In genomic region chr6:3163248-3163594, GRCh38 we compare ENCODE assay signal across 8 cellular contexts. TPM values are rescaled to one million over a fixed set of nuclear protein-coding genes. Genes with fewer than 3 reads are reported as not detected.
DNase-seq lines count a peak whose midpoint lies in the region; ATAC-seq, FAIRE-seq and TF ChIP-seq lines count a peak whose summit lies in the region.

No MANE protein-coding gene starts in this region.

- no peak for TF ChIP-seq RAD21 in GM12878 (IDR thresholded peaks at IDR 0.05; ENCODE audit: insufficient read depth, low read depth, low read length)

- no peaks in the 10 kb centered on the region for H4K20me1 ChIP-seq in GM12878 (ENCODE audit: control insufficient read depth, insufficient read depth)

- H3K36me3 Mint-ChIP-seq in mesothelial cell of epicardium = no peaks in the 10 kb centered on the region

- 0 out of 6 replicates have a peak, but pooled peaks of 1 of the 3 experiments have one; percentile 7 for TF ChIP-seq CTCF in GM12878 (IDR thresholded peaks at IDR 0.05 in 2 of 3, conservative IDR thresholded peaks at IDR 0.05 in 1 of 3; ENCODE audit: control insufficient read depth in 2 of 3, extremely low read depth in 1 of 3, insufficient read depth in 1 of 3, low read depth in 3 of 3, low read length in 3 of 3)
- TF ChIP-seq CTCF in mesothelial cell of epicardium (IDR thresholded peaks at IDR 0.05; ENCODE audit: unreplicated experiment) = no peak

- no TSS peak for BruUV-seq in GM12878 (replicated peaks; lab: Mats Ljungman, UMichigan)

- SMC1A ChIA-PET in GM12878 (lab: Charles Lee; ENCODE audit: uncharacterized antibody, unreplicated experiment) = no interaction called here

- TF ChIP-seq EP300 in GM12878 (IDR thresholded peaks at IDR 0.05; ENCODE audit: borderline replicate concordance in 1 of 2, control insufficient read depth in 1 of 2, low read depth in 2 of 2, low read length in 2 of 2) = no peak

- H3K9ac ChIP-seq in GM12878 (ENCODE audit: control insufficient read depth, insufficient read depth, low read length) = peak overlapping the region; percentile 44; the same call in 1 of the 2 replicates

- CTCF ChIA-PET in GM12878 (lab: Yijun Ruan, JAX) = interaction anchor here (0.6 to 2.1 kb wide), 3 partner anchors 37 to 132 kb away, joined by 3 to 12 read pairs (median 4); no protein-coding TSS in a partner anchor

- WGBS in GM12878 (ENCODE audit: insufficient coverage, insufficient replicate concordance, low lambda C conversion rate, missing lambda C conversion rate) = 11% methylated on average over 13 of the region's 13 CpGs

- H3K4me2 ChIP-seq in GM12878 (ENCODE audit: control insufficient read depth, insufficient read depth) = peak overlapping the region; percentile 77

- DNase-seq in GM12878 (ENCODE audit: low read depth, low spot score) = no peak
- DNase-seq in mesothelial cell of epicardium (ENCODE audit: low spot score in 2 of 2, unreplicated experiment in 2 of 2) = no peak
- no peak for DNase-seq in NCI-H2171 (lab: John Stamatoyannopoulos, UW)
- DNase-seq in RPMI8226 = no peak
- DNase-seq in erythroblast (lab: John Stamatoyannopoulos, UW) = no peak
- no peak for DNase-seq in NCI-H1436 (lab: John Stamatoyannopoulos, UW)

- H3K4me3 Mint-ChIP-seq in mesothelial cell of epicardium = peak overlapping the region; percentile 67

- no peaks in the 10 kb centered on the region for H3K36me3 ChIP-seq in GM12878 (ENCODE audit: control insufficient read depth in 2 of 2, insufficient read depth in 2 of 2, low read length in 1 of 2)

- in situ Hi-C loops in GM12878 (cut with MboI) = no loop called here

- FAIRE-seq in GM12878 (lab: Jason Lieb, UNC) = no peak

- no peaks in the 10 kb centered on the region for H3K9me3 ChIP-seq in GM12878 (replicated peaks; ENCODE audit: control insufficient read depth, insufficient read depth, low read length)

- ATAC-seq in GM18498 (IDR thresholded peaks at IDR 0.05; ENCODE audit: unreplicated experiment) (peak; percentile 6), HG03460 (IDR thresholded peaks at IDR 0.05; ENCODE audit: unreplicated experiment) (peak; percentile 10), GM12878 (no peak)

- no peak for TF ChIP-seq POLR2A in GM12878 (IDR thresholded peaks at IDR 0.05; ENCODE audit: low read depth, low read length)
- no peak for TF ChIP-seq POLR2A in erythroblast (IDR thresholded peaks at IDR 0.05; ENCODE audit: low read length)

- intact Hi-C loops in GM12878 (cut with micrococcal nuclease; ENCODE audit: unreplicated experiment) = loop anchor here (2.0 kb wide), 1 partner anchor 46 kb away; no protein-coding TSS in a partner anchor

- H3K27me3 Mint-ChIP-seq in mesothelial cell of epicardium (ENCODE audit: low read depth) = peaks cover 38% of the 10 kb centered on the region

- H3K27ac ChIP-seq in GM12878 (ENCODE audit: control insufficient read depth, insufficient read depth) = no peak overlapping the region

- no peaks in the 10 kb centered on the region for H3K9me3 Mint-ChIP-seq in mesothelial cell of epicardium

- peaks cover 27% of the 10 kb centered on the region for H3K4me1 Mint-ChIP-seq in mesothelial cell of epicardium

- H3K79me2 ChIP-seq in GM12878 (ENCODE audit: control insufficient read depth, insufficient read depth, low read length) = no peaks in the 10 kb centered on the region

- POLR2A ChIA-PET in GM12878 (lab: Charles Lee) = interaction anchor here (0.6 to 0.7 kb wide), 2 partner anchors 8 to 95 kb away, joined by 3 to 4 read pairs; no protein-coding TSS in a partner anchor

- peaks cover 0 to 2% of the 10 kb centered on the region in 2 experiments; a peak in 1 of 4 replicates for H3K27me3 ChIP-seq in GM12878 (replicated peaks in 1 of 2; ENCODE audit: control insufficient read depth in 2 of 2, insufficient read depth in 2 of 2, low read length in 1 of 2)

- H3K27ac Mint-ChIP-seq in mesothelial cell of epicardium = no peak overlapping the region

- peak overlapping the region; percentile 58; the same call in 1 of the 2 replicates for H3K4me3 ChIP-seq in GM12878

- peaks cover 5% of the 10 kb centered on the region for H3K4me1 ChIP-seq in GM12878 (ENCODE audit: control insufficient read depth, insufficient read depth, low read length)

- RAD21 ChIA-PET in GM12878 (lab: Charles Lee; ENCODE audit: unreplicated experiment) = interaction anchor here (0.6 to 1.5 kb wide), 2 partner anchors 31 to 271 kb away, joined by 3 read pairs; no protein-coding TSS in a partner anchor

- peak overlapping the region; percentile 37 for H2AFZ ChIP-seq in GM12878 (ENCODE audit: control insufficient read depth, low read depth, low read length)

TF ChIP-seq in GM12878, 131 proteins besides CTCF, POLR2A, EP300 and RAD21 (continues in another document):
- TF ChIP-seq DPF2 (IDR thresholded peaks at IDR 0.05) = no peak
- TF ChIP-seq PRDM15 (CRISPR knock-in tag; IDR thresholded peaks at IDR 0.05) = no peak
- TF ChIP-seq ZNF24 (IDR thresholded peaks at IDR 0.05) = no peak
- no peak for TF ChIP-seq NFIC (IDR thresholded peaks at IDR 0.05; ENCODE audit: low read depth, low read length)
- TF ChIP-seq SUPT20H (IDR thresholded peaks at IDR 0.05; ENCODE audit: borderline replicate concordance, control insufficient read depth, low read depth, low read length) = no peak
- TF ChIP-seq IKZF2 (IDR thresholded peaks at IDR 0.05) = no peak
- TF ChIP-seq NFXL1 (IDR thresholded peaks at IDR 0.05; ENCODE audit: borderline replicate concordance) = no peak
- TF ChIP-seq MYC (IDR thresholded peaks at IDR 0.05; ENCODE audit: insufficient read depth, insufficient read length, insufficient replicate concordance, low read length, severe bottlenecking) = no peak

RNA-seq across cellular contexts. Expression of gene TUBB2A, which starts 5.9 kb away (rescaled TPM):
- total RNA-seq in GM12878 (2013; cell fraction: nucleolus; rRNA removed) = 2.4 and 3.7 TPM in 2 replicates
- 47.0 and 49.5 TPM in 2 replicates for total RNA-seq in GM12878 (2014; rRNA removed)
- total RNA-seq in GM12878 (2014; rRNA removed; fragmentation: Illumina TruSeq; extraction: Trizol) = 17.8 and 22.7 TPM in 2 replicates
- total RNA-seq in GM12878 (2021) = 46.6 and 47.6 TPM in 2 replicates
- 6.1 TPM for polyA plus RNA-seq in GM12878 (2011; ENCODE audit: low read depth)
- 2.3 and 4.9 TPM in 2 replicates for polyA plus RNA-seq in GM12878 (2011; rRNA removed)
- polyA plus RNA-seq in GM12878 (2011; cell fraction: cytosol; rRNA removed) = 4.5 and 6.8 TPM in 2 replicates
- polyA plus RNA-seq in GM12878 (2011; cell fraction: nucleus; rRNA removed) = 4.8 and 7.0 TPM in 2 replicates
- 11.6 and 23.7 TPM in 2 replicates for polyA plus RNA-seq in GM12878 (2012)
- 9.6 and 23.1 TPM in 2 replicates for polyA plus RNA-seq in GM12878 (2014; fragmentation: Illumina TruSeq; extraction: Trizol)
- 1 to 10 TPM; 2.2 to 6.0 TPM for polyA plus RNA-seq in GM12878 (2014; fragmentation: Nextera tagmentation; extraction: Ambion mirVana)
- polyA plus RNA-seq in GM12878 (2014; rRNA removed) = 46.1 and 49.3 TPM in 2 replicates
- 10 to 100 TPM; 39.5 to 44.0 TPM for polyA plus RNA-seq in GM12878 (2016; fragmentation: Nextera tagmentation; extraction: Ambion mirVana)
- 3.7 and 4.4 TPM in 2 replicates for polyA minus RNA-seq in GM12878 (2011; rRNA and poly(A)+ RNA removed)
- polyA minus RNA-seq in GM12878 (2011; cell fraction: cytosol; rRNA and poly(A)+ RNA removed) = 3.1 and 4.2 TPM in 2 replicates
- polyA minus RNA-seq in GM12878 (2011; cell fraction: nucleus; rRNA and poly(A)+ RNA removed) = 1.5 and 3.1 TPM in 2 replicates
- 21.5 to 25.5 TPM (median 24.3 TPM) in 3 replicates for total RNA-seq in mesothelial cell of epicardium

RNA-seq across cellular contexts. Expression of gene BPHL, which starts 44.7 kb away (rescaled TPM):
- total RNA-seq in GM12878 (2013; cell fraction: nucleolus; rRNA removed) = 14.4 and 17.9 TPM in 2 replicates
- total RNA-seq in GM12878 (2014; rRNA removed) (11.3 and 12.2 TPM in 2 replicates), GM12878 (2014; rRNA removed; fragmentation: Illumina TruSeq; extraction: Trizol) (10.9 and 12.9 TPM in 2 replicates), GM12878 (2021) (12.9 and 13.7 TPM in 2 replicates), mesothelial cell of epicardium (41.5 to 49.2 TPM (median 43.8 TPM) in 3 replicates)
- polyA plus RNA-seq in GM12878 (2011; ENCODE audit: low read depth) = 5.0 TPM
- polyA plus RNA-seq in GM12878 (2011; rRNA removed) (11.2 and 11.8 TPM in 2 replicates), GM12878 (2014; fragmentation: Illumina TruSeq; extraction: Trizol) (10.8 and 11.7 TPM in 2 replicates), GM12878 (2014; fragmentation: Nextera tagmentation; extraction: Ambion mirVana) (10 to 100 TPM in 1 of 2 experiments, 1 to 10 TPM in 1; 8.0 to 12.9 TPM), GM12878 (2014; rRNA removed) (13.3 and 13.8 TPM in 2 replicates), GM12878 (2016; fragmentation: Nextera tagmentation; extraction: Ambion mirVana) (10 to 100 TPM; 15.9 to 17.8 TPM)
- polyA plus RNA-seq in GM12878 (2011; cell fraction: cytosol; rRNA removed) = 7.2 and 7.5 TPM in 2 replicates
- 7.8 and 9.1 TPM in 2 replicates for polyA plus RNA-seq in GM12878 (2011; cell fraction: nucleus; rRNA removed)
- 4.2 and 6.4 TPM in 2 replicates for polyA plus RNA-seq in GM12878 (2012)
- polyA minus RNA-seq in GM12878 (2011; rRNA and poly(A)+ RNA removed) = 4.5 and 5.3 TPM in 2 replicates
- 2.0 and 2.9 TPM in 2 replicates for polyA minus RNA-seq in GM12878 (2011; cell fraction: cytosol; rRNA and poly(A)+ RNA removed)
- 3.0 and 5.0 TPM in 2 replicates for polyA minus RNA-seq in GM12878 (2011; cell fraction: nucleus; rRNA and poly(A)+ RNA removed)
